ENCODE assay signal across 1 cellular context in the genomic region with DNA sequence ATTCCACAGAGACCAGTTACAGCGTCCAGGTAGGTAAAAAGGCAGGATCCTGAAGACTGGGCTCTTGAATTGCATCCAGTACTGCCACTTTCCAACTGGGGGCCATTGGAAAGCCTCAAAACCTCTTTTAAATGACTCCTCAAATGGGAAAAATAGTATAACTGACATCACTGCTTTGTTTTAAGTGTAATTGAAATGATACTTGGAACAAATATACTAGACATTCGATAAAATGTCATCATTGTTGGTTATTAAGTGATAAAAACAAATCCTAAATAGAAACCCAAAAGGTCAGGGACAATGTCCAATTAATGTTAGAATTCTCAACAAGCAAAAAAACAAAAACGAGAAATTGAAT.
TF ChIP-seq lines count a peak whose summit lies in the region.

No MANE protein-coding gene starts in this region.

TF ChIP-seq in WTC11, 78 proteins besides CTCF, POLR2A, EP300 and RAD21 (continued from another document):
- TF ChIP-seq, protein P1, sequence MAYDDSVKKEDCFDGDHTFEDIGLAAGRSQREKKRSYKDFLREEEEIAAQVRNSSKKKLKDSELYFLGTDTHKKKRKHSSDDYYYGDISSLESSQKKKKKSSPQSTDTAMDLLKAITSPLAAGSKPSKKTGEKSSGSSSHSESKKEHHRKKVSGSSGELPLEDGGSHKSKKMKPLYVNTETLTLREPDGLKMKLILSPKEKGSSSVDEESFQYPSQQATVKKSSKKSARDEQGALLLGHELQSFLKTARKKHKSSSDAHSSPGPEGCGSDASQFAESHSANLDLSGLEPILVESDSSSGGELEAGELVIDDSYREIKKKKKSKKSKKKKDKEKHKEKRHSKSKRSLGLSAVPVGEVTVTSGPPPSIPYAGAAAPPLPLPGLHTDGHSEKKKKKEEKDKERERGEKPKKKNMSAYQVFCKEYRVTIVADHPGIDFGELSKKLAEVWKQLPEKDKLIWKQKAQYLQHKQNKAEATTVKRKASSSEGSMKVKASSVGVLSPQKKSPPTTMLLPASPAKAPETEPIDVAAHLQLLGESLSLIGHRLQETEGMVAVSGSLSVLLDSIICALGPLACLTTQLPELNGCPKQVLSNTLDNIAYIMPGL (CRISPR knock-in tag; IDR thresholded peaks at IDR 0.05) = no peak
- TF ChIP-seq, protein P2, sequence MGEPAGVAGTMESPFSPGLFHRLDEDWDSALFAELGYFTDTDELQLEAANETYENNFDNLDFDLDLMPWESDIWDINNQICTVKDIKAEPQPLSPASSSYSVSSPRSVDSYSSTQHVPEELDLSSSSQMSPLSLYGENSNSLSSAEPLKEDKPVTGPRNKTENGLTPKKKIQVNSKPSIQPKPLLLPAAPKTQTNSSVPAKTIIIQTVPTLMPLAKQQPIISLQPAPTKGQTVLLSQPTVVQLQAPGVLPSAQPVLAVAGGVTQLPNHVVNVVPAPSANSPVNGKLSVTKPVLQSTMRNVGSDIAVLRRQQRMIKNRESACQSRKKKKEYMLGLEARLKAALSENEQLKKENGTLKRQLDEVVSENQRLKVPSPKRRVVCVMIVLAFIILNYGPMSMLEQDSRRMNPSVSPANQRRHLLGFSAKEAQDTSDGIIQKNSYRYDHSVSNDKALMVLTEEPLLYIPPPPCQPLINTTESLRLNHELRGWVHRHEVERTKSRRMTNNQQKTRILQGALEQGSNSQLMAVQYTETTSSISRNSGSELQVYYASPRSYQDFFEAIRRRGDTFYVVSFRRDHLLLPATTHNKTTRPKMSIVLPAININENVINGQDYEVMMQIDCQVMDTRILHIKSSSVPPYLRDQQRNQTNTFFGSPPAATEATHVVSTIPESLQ (CRISPR knock-in tag; IDR thresholded peaks at IDR 0.05) = no peak
- TF ChIP-seq, protein P3, sequence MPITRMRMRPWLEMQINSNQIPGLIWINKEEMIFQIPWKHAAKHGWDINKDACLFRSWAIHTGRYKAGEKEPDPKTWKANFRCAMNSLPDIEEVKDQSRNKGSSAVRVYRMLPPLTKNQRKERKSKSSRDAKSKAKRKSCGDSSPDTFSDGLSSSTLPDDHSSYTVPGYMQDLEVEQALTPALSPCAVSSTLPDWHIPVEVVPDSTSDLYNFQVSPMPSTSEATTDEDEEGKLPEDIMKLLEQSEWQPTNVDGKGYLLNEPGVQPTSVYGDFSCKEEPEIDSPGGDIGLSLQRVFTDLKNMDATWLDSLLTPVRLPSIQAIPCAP (CRISPR knock-in tag; IDR thresholded peaks at IDR 0.05) = no peak
- TF ChIP-seq GABPB1 (CRISPR knock-in tag; IDR thresholded peaks at IDR 0.05) = no peak
- no peak for TF ChIP-seq NFYB (CRISPR knock-in tag; conservative IDR thresholded peaks at IDR 0.05; ENCODE audit: low read depth)
- TF ChIP-seq ZNF416 (CRISPR knock-in tag; IDR thresholded peaks at IDR 0.05) = no peak
- no peak for TF ChIP-seq HMGA2 (CRISPR knock-in tag; IDR thresholded peaks at IDR 0.05)
- no peak for TF ChIP-seq SMAD4 (CRISPR knock-in tag; IDR thresholded peaks at IDR 0.05)
